Comparison of ENCODE assay signal across 17 cellular contexts in the genomic region with DNA sequence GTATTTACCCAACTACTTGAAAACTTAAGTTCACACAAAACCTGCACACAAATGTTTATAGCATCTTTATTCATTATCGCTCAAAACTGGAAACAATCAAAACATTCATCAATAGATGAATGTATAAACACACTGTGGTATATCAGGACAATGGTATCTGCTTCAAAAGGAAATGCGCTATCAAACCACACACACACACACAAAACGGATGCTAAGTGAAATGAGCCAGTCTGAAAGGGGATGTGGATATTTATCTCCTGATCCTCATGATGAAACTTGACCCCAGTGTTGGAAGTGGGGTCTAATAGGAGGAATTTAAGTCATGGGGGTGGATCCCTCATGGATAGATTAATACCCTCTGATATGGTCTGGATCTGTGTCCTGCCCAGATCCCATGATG.
"Had no signal": no experiment of that assay in that cellular context is flagged by ENCODE, and none has a peak within 500 bp of the region (broad histone marks: within the 10 kb centered on the region; RNA-seq: fewer than 3 reads in every experiment).

No MANE protein-coding gene starts in this region.

- H3K27ac ChIP-seq: body of pancreas, sigmoid colon, spleen, thyroid gland had no signal

- H3K27ac Mint-ChIP-seq: mesothelial cell of epicardium had no signal

- ATAC-seq: activated T-helper 17 cell treated with anti-CD3 and anti-CD28 coated beads, Interleukin-2, amount 50 U/mL, for 72 hours; body of pancreas; left lobe of liver had no signal

- H3K4me3 Mint-ChIP-seq: activated T-helper 17 cell treated with anti-CD3 and anti-CD28 coated beads, Interleukin-2, amount 50 U/mL, for 72 hours; mesothelial cell of epicardium had no signal

- H3K27me3 ChIP-seq: body of pancreas, sigmoid colon, spleen, thyroid gland had no signal

- H3K27me3 Mint-ChIP-seq: activated T-helper 17 cell treated with anti-CD3 and anti-CD28 coated beads, Interleukin-2, amount 50 U/mL, for 72 hours had no signal

- H3K9me3 Mint-ChIP-seq: activated T-helper 17 cell treated with anti-CD3 and anti-CD28 coated beads, Interleukin-2, amount 50 U/mL, for 72 hours; T-helper 2 cell treated with Interferon-gamma antibody and Interleukin-4, amounts not matched to agents 5 μg/mL and 100 μg/mL, for 36 hours had no signal

- H3K4me1 ChIP-seq: body of pancreas, sigmoid colon, thyroid gland had no signal

- H3K36me3 ChIP-seq: sigmoid colon, spleen, thyroid gland had no signal

- H3K36me3 Mint-ChIP-seq: mesothelial cell of epicardium had no signal

- H3K4me1 Mint-ChIP-seq: mesothelial cell of epicardium had no signal

- H3K4me3 ChIP-seq: body of pancreas, lung, sigmoid colon, spleen, thyroid gland had no signal

- H3K9me3 ChIP-seq: body of pancreas, sigmoid colon, spleen, thyroid gland had no signal

- DNase-seq: activated CD4-positive, alpha-beta T cell treated with anti-CD3 and anti-CD28 coated beads, Interleukin-2, amount 50 U/mL, for 1 hour; activated naive CD4-positive, alpha-beta T cell; activated T-cell treated with anti-CD3 and anti-CD28 coated beads, Interleukin-2, amount 50 U/mL, for 1 hour; body of pancreas; hypothalamus; kidney; occipital lobe; posterior cingulate gyrus; sigmoid colon; spleen; stimulated activated naive CD4-positive, alpha-beta T cell treated with Interleukin-2 at 50 U/mL for 16 hours; thyroid gland had no signal
